In genomic region chr17:76497699-76497978, GRCh38 we compare ENCODE assay signal across 13 cellular contexts. TPM values are rescaled to one million over a fixed set of nuclear protein-coding genes. Genes with fewer than 3 reads are reported as not detected.
DNase-seq lines count a peak whose midpoint lies in the region; FAIRE-seq and TF ChIP-seq lines count a peak whose summit lies in the region.
"Had no signal": no experiment of that assay in that cellular context is flagged by ENCODE, and none has a peak within 500 bp of the region (broad histone marks: within the 10 kb centered on the region; RNA-seq: fewer than 3 reads in every experiment).

No MANE protein-coding gene starts in this region.

- peaks cover 60% of the 10 kb centered on the region for H3K79me2 ChIP-seq in keratinocyte (ENCODE audit: control insufficient read depth, insufficient read depth, low read length)
- no peaks in the 10 kb centered on the region for H3K79me2 ChIP-seq in smooth muscle cell (ENCODE audit: low read depth)
- H3K79me2 ChIP-seq in mesendoderm (ENCODE audit: control insufficient read depth, insufficient read depth, low read length), result peaks cover 2% of the 10 kb centered on the region

- H4K20me1 ChIP-seq in keratinocyte (ENCODE audit: control insufficient read depth, extremely low read depth, insufficient read depth, low read length) (peaks cover 21% of the 10 kb centered on the region), smooth muscle cell (ENCODE audit: low read depth) (peaks cover 17% of the 10 kb centered on the region)

- H3K9ac ChIP-seq in keratinocyte (ENCODE audit: control insufficient read depth, extremely low read depth, insufficient read depth, low read length), result peak overlapping the region; percentile 95
- H3K9ac ChIP-seq in smooth muscle cell (ENCODE audit: low read depth), result no peak overlapping the region
- H3K9ac ChIP-seq in mesendoderm (ENCODE audit: low read length), result no peak overlapping the region

- no peak overlapping the region for H4K8ac ChIP-seq in mesendoderm (ENCODE audit: low read depth, low read length)

- peaks cover 21% of the 10 kb centered on the region for H3K4me1 ChIP-seq in HEK293 (ENCODE audit: control insufficient read depth, insufficient read depth, low read length)
- peaks cover 10 to 38% of the 10 kb centered on the region in 2 donors for H3K4me1 ChIP-seq in ascending aorta
- H3K4me1 ChIP-seq in keratinocyte (ENCODE audit: control insufficient read depth, extremely low read depth, insufficient read depth, low read length), result peaks cover 49% of the 10 kb centered on the region
- peaks cover 25% of the 10 kb centered on the region for H3K4me1 ChIP-seq in smooth muscle cell (ENCODE audit: low read depth)
- peaks cover 24% of the 10 kb centered on the region for H3K4me1 ChIP-seq in mesendoderm (ENCODE audit: control insufficient read depth, low read depth, low read length)

- H3K4me1 Mint-ChIP-seq in nephron progenitor cell, result peaks cover 67% of the 10 kb centered on the region
- H3K4me1 Mint-ChIP-seq in activated naive CD4-positive, alpha-beta T cell treated with anti-CD3 and anti-CD28 coated beads, Interleukin-2, amount 10 ng/mL, durations not matched to agents 7 days and 5 days, result peaks cover 86% of the 10 kb centered on the region

- H2AFZ ChIP-seq in keratinocyte (ENCODE audit: control insufficient read depth, low read length), result no peak overlapping the region
- peak overlapping the region; percentile 16 for H2AFZ ChIP-seq in smooth muscle cell (ENCODE audit: low read depth)

- H3K27ac Mint-ChIP-seq in nephron progenitor cell, result no peak overlapping the region
- H3K27ac Mint-ChIP-seq in activated naive CD4-positive, alpha-beta T cell treated with anti-CD3 and anti-CD28 coated beads, Interleukin-2, amount 10 ng/mL, durations not matched to agents 7 days and 5 days, result no peak overlapping the region

- H4K5ac ChIP-seq in mesendoderm (ENCODE audit: low read length), result no peak overlapping the region

- CTCF ChIA-PET in HEK293 (lab: Yijun Ruan, JAX), result interaction anchor here (0.6 to 3.6 kb wide), 4 partner anchors 8 to 92 kb away, joined by 3 to 15 read pairs (median 4); partner anchors contain the start of gene AANAT
- CTCF ChIA-PET in activated naive CD4-positive, alpha-beta T cell treated with anti-CD3 and anti-CD28 coated beads, Interleukin-2, amount 10 ng/mL, durations not matched to agents 7 days and 5 days (lab: Charles Lee), result interaction anchor here (0.6 kb wide), 2 partner anchors 24 to 71 kb away, joined by 3 read pairs; no protein-coding TSS in a partner anchor

- no peak overlapping the region for H3K23ac ChIP-seq in mesendoderm (ENCODE audit: low read length)

- H3K9me1 ChIP-seq in keratinocyte (ENCODE audit: control insufficient read depth, extremely low read depth, insufficient read depth, low read length), result peaks cover 3% of the 10 kb centered on the region

- H3K4ac ChIP-seq in mesendoderm (ENCODE audit: low read depth, low read length), result no peak overlapping the region

- no peak for TF ChIP-seq CTCF in HEK293 (tag by site-specific recombination; IDR thresholded peaks at IDR 0.05)
- TF ChIP-seq CTCF in ascending aorta (IDR thresholded peaks at IDR 0.05), result no peak
- no peak for TF ChIP-seq CTCF in keratinocyte (optimal IDR thresholded peaks at IDR 0.05 in 1 of 3, IDR thresholded peaks at IDR 0.05 in 1 of 3, conservative IDR thresholded peaks at IDR 0.05 in 1 of 3; ENCODE audit: extremely low read depth in 1 of 3, insufficient read depth in 2 of 3, low read length in 3 of 3)
- no peak for TF ChIP-seq CTCF in smooth muscle cell (IDR thresholded peaks at IDR 0.05; ENCODE audit: borderline replicate concordance, insufficient read depth, poor library complexity, severe bottlenecking)
- no peak for TF ChIP-seq CTCF in nephron progenitor cell (IDR thresholded peaks at IDR 0.05)

- H3K9me3 ChIP-seq in HEK293 (ENCODE audit: control insufficient read depth, insufficient read depth, low read depth, low read length), result no peaks in the 10 kb centered on the region
- H3K9me3 ChIP-seq in ascending aorta, result no peaks in the 10 kb centered on the region
- no peaks in the 10 kb centered on the region for H3K9me3 ChIP-seq in keratinocyte (ENCODE audit: control insufficient read depth, low read depth, low read length)
- H3K9me3 ChIP-seq in smooth muscle cell (replicated peaks; ENCODE audit: low read depth), result no peaks in the 10 kb centered on the region

- no peak overlapping the region for H2AK5ac ChIP-seq in mesendoderm (ENCODE audit: low read length)

- no peaks in the 10 kb centered on the region for H3K9me3 Mint-ChIP-seq in nephron progenitor cell
- no peaks in the 10 kb centered on the region for H3K9me3 Mint-ChIP-seq in activated naive CD4-positive, alpha-beta T cell treated with anti-CD3 and anti-CD28 coated beads, Interleukin-2, amount 10 ng/mL, durations not matched to agents 7 days and 5 days

- peak overlapping the region; percentile 84 for H3K4me2 ChIP-seq in keratinocyte (ENCODE audit: control insufficient read depth, extremely low read depth, insufficient read depth, low read depth, low read length)
- H3K4me2 ChIP-seq in smooth muscle cell, result no peak overlapping the region
- H3K4me2 ChIP-seq in mesendoderm (ENCODE audit: low read length), result no peak overlapping the region

- H3K18ac ChIP-seq in mesendoderm (ENCODE audit: low read length), result no peak overlapping the region

- no peaks in the 10 kb centered on the region for H3K36me3 Mint-ChIP-seq in nephron progenitor cell (ENCODE audit: low read depth)
- H3K36me3 Mint-ChIP-seq in activated naive CD4-positive, alpha-beta T cell treated with anti-CD3 and anti-CD28 coated beads, Interleukin-2, amount 10 ng/mL, durations not matched to agents 7 days and 5 days, result peaks cover 10% of the 10 kb centered on the region

- no peaks in the 10 kb centered on the region for H3K27me3 ChIP-seq in ascending aorta
- H3K27me3 ChIP-seq in keratinocyte (ENCODE audit: control insufficient read depth, extremely low read depth, insufficient read depth, low read length), result no peaks in the 10 kb centered on the region
- H3K27me3 ChIP-seq in smooth muscle cell (ENCODE audit: low read depth), result no peaks in the 10 kb centered on the region
- H3K27me3 ChIP-seq in mesendoderm (ENCODE audit: insufficient read depth, low read length, poor library complexity), result no peaks in the 10 kb centered on the region

- DNase-seq in ascending aorta (ENCODE audit: low spot score in 2 of 2) (no peak), keratinocyte (ENCODE audit: low read depth, low spot score) (no peak), smooth muscle cell (lab: John Stamatoyannopoulos, UW; ENCODE audit: unreplicated experiment) (no peak), NCI-H1105 treated with DMSO at 0.1 percent for 48 hours (lab: John Stamatoyannopoulos, UW) (no peak), mesendoderm (no peak), nephron progenitor cell (no peak)
- DNase-seq in activated naive CD4-positive, alpha-beta T cell treated with anti-CD3 and anti-CD28 coated beads, Interleukin-2, amount 10 ng/mL, durations not matched to agents 7 days and 5 days, result no peak
- DNase-seq: activated naive CD4-positive, alpha-beta T cell; NK-92 treated with Interleukin-12 subunit alpha and Interleukin-12 subunit beta, amount 100 ng/mL, for 24 hours had no signal

- dilution Hi-C loops in keratinocyte (cut with MboI; ENCODE audit: extremely low pct_ligation_motif_present, low sequenced_read_pairs), result no loop called here

- no peak for FAIRE-seq in keratinocyte (lab: Jason Lieb, UNC)
- FAIRE-seq: H54 had no signal

- H3K4me3 ChIP-seq in HEK293 (ENCODE audit: low read depth, low read length) (no peak overlapping the region), ascending aorta (peak overlapping the region; percentile 30 to 43), keratinocyte (ENCODE audit: control insufficient read depth in 2 of 3, extremely low read depth in 1 of 3, insufficient read depth in 2 of 3, low read depth in 1 of 3, low read length in 3 of 3) (peak overlapping the region in 2 of 3 experiments; percentile 35 to 45), smooth muscle cell (no peak overlapping the region), mesendoderm (ENCODE audit: low read length) (no peak overlapping the region)

- intact Hi-C loops in ascending aorta (cut with DNase I), result no loop called here

- no peak overlapping the region for H3K56ac ChIP-seq in mesendoderm (ENCODE audit: low read length)

- no peak overlapping the region for H2BK120ac ChIP-seq in mesendoderm (ENCODE audit: low read depth, low read length)

- H3F3A ChIP-seq in smooth muscle cell (ENCODE audit: low read depth), result no peaks in the 10 kb centered on the region

- no peak overlapping the region for H2BK15ac ChIP-seq in mesendoderm (replicated peaks; ENCODE audit: low read depth)

- H3K36me3 ChIP-seq in HEK293 (ENCODE audit: control insufficient read depth in 2 of 2, insufficient read depth in 1 of 2, low read length in 2 of 2) (no peaks in the 10 kb centered on the region), ascending aorta (no peaks in the 10 kb centered on the region), keratinocyte (ENCODE audit: control insufficient read depth in 2 of 2, extremely low read depth in 1 of 2, insufficient read depth in 2 of 2, low read length in 2 of 2) (peaks cover 5 to 6% of the 10 kb centered on the region in 2 experiments), smooth muscle cell (ENCODE audit: low read depth) (no peaks in the 10 kb centered on the region), mesendoderm (ENCODE audit: control insufficient read depth, insufficient read depth, low read length) (no peaks in the 10 kb centered on the region)

- peaks cover 35% of the 10 kb centered on the region for H3K27me3 Mint-ChIP-seq in nephron progenitor cell (ENCODE audit: low read depth, poor library complexity)
- H3K27me3 Mint-ChIP-seq in activated naive CD4-positive, alpha-beta T cell treated with anti-CD3 and anti-CD28 coated beads, Interleukin-2, amount 10 ng/mL, durations not matched to agents 7 days and 5 days, result no peaks in the 10 kb centered on the region

- H3K4me3 Mint-ChIP-seq in nephron progenitor cell, result no peak overlapping the region
- no peak overlapping the region for H3K4me3 Mint-ChIP-seq in activated naive CD4-positive, alpha-beta T cell treated with anti-CD3 and anti-CD28 coated beads, Interleukin-2, amount 10 ng/mL, durations not matched to agents 7 days and 5 days

- H3K27ac ChIP-seq in HEK293 (ENCODE audit: extremely low read depth, low read depth, low read length) (no peak overlapping the region), ascending aorta (peak overlapping the region; percentile 80), keratinocyte (ENCODE audit: control insufficient read depth, insufficient read depth, low read length) (peak overlapping the region; percentile 91), smooth muscle cell (ENCODE audit: low read depth) (peak overlapping the region; percentile 81), mesendoderm (ENCODE audit: low read depth, low read length) (no peak overlapping the region)
- H3K27ac ChIP-seq: HL-60 had no signal

- H2BK5ac ChIP-seq in mesendoderm (ENCODE audit: low read length), result no peak overlapping the region

- 80% methylated on average over 2 of the region's 2 CpGs for WGBS in smooth muscle cell (ENCODE audit: low lambda C conversion rate)
- WGBS in mesendoderm (ENCODE audit: extremely low coverage, insufficient coverage, low lambda C conversion rate), result no CpG with 5 or more reads among the region's 2 CpGs

- POLR2A ChIA-PET in HEK293 (lab: Yijun Ruan, JAX), result interaction anchor here (1.4 kb wide), 1 partner anchor 59 kb away, joined by 4 read pairs; no protein-coding TSS in a partner anchor

- H3K79me1 ChIP-seq in mesendoderm (ENCODE audit: low read length), result peaks cover 7% of the 10 kb centered on the region

RNA-seq across cellular contexts. Expression of gene RHBDF2, which starts 3.6 kb away (rescaled TPM):
- total RNA-seq in ascending aorta, result 12.7 TPM
- polyA plus RNA-seq in keratinocyte, result 14.9 to 22.6 TPM (median 20.6 TPM) in 3 replicates
- 27.6 TPM for polyA plus RNA-seq in keratinocyte (2011; ENCODE audit: low read depth)
- 9.1 and 16.9 TPM in 2 replicates for polyA plus RNA-seq in keratinocyte (2011; cell fraction: cytosol; rRNA removed)
- 61.7 and 94.2 TPM in 2 replicates for polyA plus RNA-seq in keratinocyte (2011; cell fraction: nucleus; rRNA removed)
- 40.0 and 43.0 TPM in 2 replicates for polyA plus RNA-seq in keratinocyte (2012; ENCODE audit: low replicate concordance)
- polyA minus RNA-seq in keratinocyte, result 25.6 to 54.8 TPM (median 27.0 TPM) in 3 replicates
- polyA minus RNA-seq in keratinocyte (2011; cell fraction: cytosol; rRNA and poly(A)+ RNA removed), result 32.8 TPM
- polyA minus RNA-seq in keratinocyte (2011; cell fraction: nucleus; rRNA and poly(A)+ RNA removed), result 53.1 and 55.9 TPM in 2 replicates
- total RNA-seq in smooth muscle cell, result 4.9 and 12.2 TPM in 2 replicates
- 20.5 and 25.4 TPM in 2 replicates for polyA plus RNA-seq in smooth muscle cell
- polyA plus RNA-seq in mesendoderm (2013, experiment 1 of 2), result 12.3 TPM
- polyA plus RNA-seq in mesendoderm (2013, experiment 2 of 2), result 11.8 TPM

RNA-seq across cellular contexts. Expression of gene AANAT, which starts 30.2 kb away (rescaled TPM):
- not detected for total RNA-seq in ascending aorta
- not detected in 3 replicates for polyA plus RNA-seq in keratinocyte
- not detected for polyA plus RNA-seq in keratinocyte (2011; ENCODE audit: low read depth)
- not detected in 2 replicates for polyA plus RNA-seq in keratinocyte (2011; cell fraction: cytosol; rRNA removed)
- polyA plus RNA-seq in keratinocyte (2011; cell fraction: nucleus; rRNA removed), result not detected in 2 replicates
- 0.39 TPM in 1 of 2 replicates, not detected in the other for polyA plus RNA-seq in keratinocyte (2012; ENCODE audit: low replicate concordance)
- not detected in 3 replicates for polyA minus RNA-seq in keratinocyte
- not detected for polyA minus RNA-seq in keratinocyte (2011; cell fraction: cytosol; rRNA and poly(A)+ RNA removed)
- polyA minus RNA-seq in keratinocyte (2011; cell fraction: nucleus; rRNA and poly(A)+ RNA removed), result not detected in 2 replicates
- total RNA-seq in smooth muscle cell, result not detected in 2 replicates
- polyA plus RNA-seq in smooth muscle cell, result 0.15 TPM in 1 of 2 replicates, not detected in the other
- 0.15 TPM for polyA plus RNA-seq in mesendoderm (2013, experiment 1 of 2)
- 0.14 TPM for polyA plus RNA-seq in mesendoderm (2013, experiment 2 of 2)
- total RNA-seq: mesenteric fat pad had no signal

RNA-seq across cellular contexts. Expression of gene CYGB, which starts 39.9 kb away (rescaled TPM):
- total RNA-seq in ascending aorta, result 60.7 TPM
- polyA plus RNA-seq in keratinocyte, result 10.3 to 26.1 TPM (median 15.3 TPM) in 3 replicates
- 2.1 TPM for polyA plus RNA-seq in keratinocyte (2011; ENCODE audit: low read depth)
- 15.3 and 37.7 TPM in 2 replicates for polyA plus RNA-seq in keratinocyte (2011; cell fraction: cytosol; rRNA removed)
- polyA plus RNA-seq in keratinocyte (2011; cell fraction: nucleus; rRNA removed), result 15.4 and 26.2 TPM in 2 replicates
- polyA plus RNA-seq in keratinocyte (2012; ENCODE audit: low replicate concordance), result 6.2 and 33.8 TPM in 2 replicates
- polyA minus RNA-seq in keratinocyte, result 9.0 to 17.2 TPM (median 11.8 TPM) in 3 replicates
- 42.6 TPM for polyA minus RNA-seq in keratinocyte (2011; cell fraction: cytosol; rRNA and poly(A)+ RNA removed)
- polyA minus RNA-seq in keratinocyte (2011; cell fraction: nucleus; rRNA and poly(A)+ RNA removed), result 12.3 and 17.7 TPM in 2 replicates
- 4.9 and 13.9 TPM in 2 replicates for total RNA-seq in smooth muscle cell
- 20.5 and 22.2 TPM in 2 replicates for polyA plus RNA-seq in smooth muscle cell
- polyA plus RNA-seq in mesendoderm (2013, experiment 1 of 2), result 0.88 TPM
- polyA plus RNA-seq in mesendoderm (2013, experiment 2 of 2), result 0.88 TPM

RNA-seq across cellular contexts. Expression of gene PRCD, which starts 42.2 kb away (rescaled TPM):
- total RNA-seq in ascending aorta (0.43 TPM), smooth muscle cell (0.31 and 1.4 TPM in 2 replicates)
- polyA plus RNA-seq in keratinocyte (0.65 to 1.7 TPM (median 1.2 TPM) in 3 replicates), smooth muscle cell (5.0 and 5.8 TPM in 2 replicates)
- not detected for polyA plus RNA-seq in keratinocyte (2011; ENCODE audit: low read depth)
- 0.55 and 0.81 TPM in 2 replicates for polyA plus RNA-seq in keratinocyte (2011; cell fraction: cytosol; rRNA removed)
- 6.7 and 11.7 TPM in 2 replicates for polyA plus RNA-seq in keratinocyte (2011; cell fraction: nucleus; rRNA removed)
- polyA plus RNA-seq in keratinocyte (2012; ENCODE audit: low replicate concordance), result 0.68 and 0.72 TPM in 2 replicates
- 0.38 to 0.96 TPM in 2 of 3 replicates, not detected in the other for polyA minus RNA-seq in keratinocyte
- not detected for polyA minus RNA-seq in keratinocyte (2011; cell fraction: cytosol; rRNA and poly(A)+ RNA removed)
- polyA minus RNA-seq in keratinocyte (2011; cell fraction: nucleus; rRNA and poly(A)+ RNA removed), result 1.3 and 1.8 TPM in 2 replicates
- polyA plus RNA-seq in mesendoderm (2013, experiment 1 of 2), result 0.59 TPM
- polyA plus RNA-seq in mesendoderm (2013, experiment 2 of 2), result 0.55 TPM

RNA-seq across cellular contexts. Expression of gene UBE2O, which starts 44.7 kb away (rescaled TPM):
- 19.6 TPM for total RNA-seq in ascending aorta
- 8.9 to 12.3 TPM (median 10.9 TPM) in 3 replicates for polyA plus RNA-seq in keratinocyte
- polyA plus RNA-seq in keratinocyte (2011; ENCODE audit: low read depth), result 10.9 TPM
- 6.0 and 6.6 TPM in 2 replicates for polyA plus RNA-seq in keratinocyte (2011; cell fraction: cytosol; rRNA removed)
- polyA plus RNA-seq in keratinocyte (2011; cell fraction: nucleus; rRNA removed), result 31.8 and 35.9 TPM in 2 replicates
- polyA plus RNA-seq in keratinocyte (2012; ENCODE audit: low replicate concordance), result 12.5 and 17.3 TPM in 2 replicates
- polyA minus RNA-seq in keratinocyte, result 42.0 to 78.1 TPM (median 54.8 TPM) in 3 replicates
- polyA minus RNA-seq in keratinocyte (2011; cell fraction: cytosol; rRNA and poly(A)+ RNA removed), result 12.1 TPM
- polyA minus RNA-seq in keratinocyte (2011; cell fraction: nucleus; rRNA and poly(A)+ RNA removed), result 23.6 and 40.3 TPM in 2 replicates
- total RNA-seq in smooth muscle cell, result 7.6 and 10.1 TPM in 2 replicates
- polyA plus RNA-seq in smooth muscle cell, result 12.1 and 15.2 TPM in 2 replicates
- polyA plus RNA-seq in mesendoderm (2013, experiment 1 of 2), result 21.4 TPM
- polyA plus RNA-seq in mesendoderm (2013, experiment 2 of 2), result 21.3 TPM

Comparison
In these comparisons a context has a peak if more than half of its experiments do, and no peak if none do; other contexts are left out.
1. H3K27ac ChIP-seq: peak in ascending aorta (2 of 2), keratinocyte (single experiment) and smooth muscle cell (single experiment); none in HEK293 (single experiment) and mesendoderm (single experiment).
2. H3K4me3 ChIP-seq: peak in ascending aorta (2 of 2) and keratinocyte (2 of 3); none in HEK293 (single experiment), smooth muscle cell (single experiment) and mesendoderm (single experiment).